23 cellular contexts compared by ENCODE assay signal in genomic region chr9:64128572-64128971, GRCh38.
"Had no signal": no experiment of that assay in that cellular context is flagged by ENCODE, and none has a peak within 500 bp of the region (broad histone marks: within the 10 kb centered on the region; RNA-seq: fewer than 3 reads in every experiment).

No MANE protein-coding gene starts in this region.

- DNase-seq: dermis blood vessel endothelial cell; effector memory CD4-positive, alpha-beta T cell; erythroblast; esophagus squamous epithelium; foreskin melanocyte; glutamatergic neuron; heart right ventricle; hippocampal formation; immature natural killer cell; left ventricle myocardium superior; lower lobe of right lung; natural killer cell; occipital lobe; ovary; psoas muscle; right cardiac atrium; sigmoid colon; stimulated activated CD4-positive, alpha-beta T cell treated with anti-CD3 and anti-CD28 coated beads, Interleukin-2, amount 100 ng/mL, for 24 hours; stimulated activated CD4-positive, alpha-beta T cell treated with anti-CD3 and anti-CD28 coated beads, Interleukin-4, amount 100 ng/mL, for 24 hours; stimulated activated naive CD4-positive, alpha-beta T cell treated with Interleukin-2 at 50 U/mL for 16 hours; stomach; testis; tibial artery had no signal

- H3K27ac ChIP-seq: esophagus squamous epithelium, heart right ventricle, lower lobe of right lung, ovary, psoas muscle, sigmoid colon, stomach, testis, tibial artery had no signal

- H3K9me3 ChIP-seq: esophagus squamous epithelium, heart right ventricle, lower lobe of right lung, ovary, psoas muscle, sigmoid colon, stomach, testis, tibial artery had no signal

- H3K36me3 ChIP-seq: esophagus squamous epithelium, heart right ventricle, lower lobe of right lung, ovary, sigmoid colon, stomach, tibial artery had no signal

- H3K27me3 ChIP-seq: esophagus squamous epithelium, heart right ventricle, ovary, sigmoid colon, stomach, testis, tibial artery had no signal

- H3K4me1 ChIP-seq: esophagus squamous epithelium, heart right ventricle, lower lobe of right lung, psoas muscle, sigmoid colon, stomach, testis, tibial artery had no signal

- H3K4me3 ChIP-seq: esophagus squamous epithelium, heart right ventricle, lower lobe of right lung, ovary, psoas muscle, sigmoid colon, stomach, testis, tibial artery had no signal
